31 cellular contexts compared by ENCODE assay signal in the genomic region with DNA sequence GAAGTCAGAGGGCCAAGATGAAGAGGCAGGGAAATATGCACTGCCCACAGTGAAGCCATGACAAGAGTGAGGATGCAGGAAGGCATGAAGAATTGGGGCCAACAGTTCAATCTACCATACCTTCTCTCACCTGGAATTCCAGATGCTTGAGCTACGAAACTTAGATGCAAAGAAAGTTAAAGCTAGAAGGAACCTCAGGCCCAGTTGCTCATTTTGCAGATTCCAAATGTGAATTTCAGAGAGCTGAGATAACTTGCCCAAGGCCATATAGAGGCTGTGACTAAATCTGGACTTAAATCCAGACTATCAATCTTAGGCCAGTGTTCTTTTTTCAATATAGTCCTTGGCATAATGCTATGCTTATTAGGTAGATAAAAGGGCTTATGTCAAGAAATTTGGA.
"Had no signal": no experiment of that assay in that cellular context is flagged by ENCODE, and none has a peak within 500 bp of the region (broad histone marks: within the 10 kb centered on the region; RNA-seq: fewer than 3 reads in every experiment).

No MANE protein-coding gene starts in this region.

- H3K27ac ChIP-seq: neural progenitor cell, ovary, parathyroid adenoma, psoas muscle, skin epidermis, spleen, suprapubic skin, testis, tibial artery, transverse colon, upper lobe of left lung, vagina had no signal

- H3K4me1 Mint-ChIP-seq: natural killer cell; nephron; neural progenitor cell; stimulated activated memory B cell treated with anti-CD40 and anti-IgM and Interleukin-4, amounts not matched to agents 10 μg/mL and 1 μg/mL and 100 μg/mL, for 72 hours; stimulated activated naive CD8-positive, alpha-beta T cell treated with anti-CD3 and anti-CD28 coated beads, Interleukin-15, amount 100 ng/mL, for 72 hours had no signal

- H3K36me3 Mint-ChIP-seq: natural killer cell; neural progenitor cell; stimulated activated memory B cell treated with anti-CD40 and anti-IgM and Interleukin-4, amounts not matched to agents 10 μg/mL and 1 μg/mL and 100 μg/mL, for 72 hours had no signal

- H3K27ac Mint-ChIP-seq: natural killer cell; nephron; neural progenitor cell; progenitor cell of endocrine pancreas; stimulated activated memory B cell treated with anti-CD40 and anti-IgM and Interleukin-4, amounts not matched to agents 10 μg/mL and 1 μg/mL and 100 μg/mL, for 72 hours; stimulated activated naive CD8-positive, alpha-beta T cell treated with anti-CD3 and anti-CD28 coated beads, Interleukin-15, amount 100 ng/mL, for 72 hours had no signal

- H3K9ac ChIP-seq: neural progenitor cell, parathyroid adenoma had no signal

- H3K9me3 ChIP-seq: ovary, psoas muscle, spleen, suprapubic skin, testis, tibial artery, transverse colon, upper lobe of left lung, vagina had no signal

- H3K36me3 ChIP-seq: neural progenitor cell, ovary, spleen, suprapubic skin, tibial artery, transverse colon, upper lobe of left lung, vagina had no signal

- DNase-seq: natural killer cell; occipital lobe; ovary; posterior cingulate gyrus; psoas muscle; right cardiac atrium; spleen; stimulated activated CD4-positive, alpha-beta T cell treated with anti-CD3 and anti-CD28 coated beads, Interleukin-12 subunit alpha, Interleukin-12 subunit beta, amount 100 ng/mL, for 4 hours; stimulated activated CD4-positive, alpha-beta T cell treated with anti-CD3 and anti-CD28 coated beads, Interleukin-1b, Interleukin-23, amount 100 ng/mL, for 48 hours; stimulated activated CD4-positive, alpha-beta T cell treated with anti-CD3 and anti-CD28 coated beads, Interleukin-4, amount 100 ng/mL, for 1 hour; stimulated activated CD4-positive, alpha-beta T cell treated with anti-CD3 and anti-CD28 coated beads, Interleukin-4, amount 100 ng/mL, for 4 hours; stimulated activated CD8-positive, alpha-beta memory T cell treated with anti-CD3 and anti-CD28 coated beads, Interleukin-4, amount 100 ng/mL, for 48 hours; stimulated activated naive CD4-positive, alpha-beta T cell; stimulated activated naive CD8-positive, alpha-beta T cell treated with anti-CD3 and anti-CD28 coated beads, Interleukin-15, amount 100 ng/mL, for 72 hours; stimulated activated naive CD8-positive, alpha-beta T cell treated with anti-CD3 and anti-CD28 coated beads, Interleukin-15, Interleukin-2, amounts not matched to agents 100 U/mL and 50 U/mL, for 24 hours; substantia nigra; testis; tibial artery; transverse colon; upper lobe of left lung had no signal

- H3K9me3 Mint-ChIP-seq: nephron; neural progenitor cell; stimulated activated memory B cell treated with anti-CD40 and anti-IgM and Interleukin-4, amounts not matched to agents 10 μg/mL and 1 μg/mL and 100 μg/mL, for 72 hours; stimulated activated naive CD8-positive, alpha-beta T cell treated with anti-CD3 and anti-CD28 coated beads, Interleukin-15, amount 100 ng/mL, for 72 hours had no signal

- H2AFZ ChIP-seq: neural progenitor cell, parathyroid adenoma had no signal

- H3K4me2 ChIP-seq: neural progenitor cell, smooth muscle cell had no signal

- H3K4me1 ChIP-seq: neural progenitor cell, parathyroid adenoma, psoas muscle, spleen, suprapubic skin, testis, tibial artery, transverse colon, upper lobe of left lung, vagina had no signal

- FAIRE-seq: urothelium cell line had no signal

- H3K79me2 ChIP-seq: parathyroid adenoma had no signal

- H3K4me3 ChIP-seq: neural progenitor cell, ovary, psoas muscle, skin epidermis, smooth muscle cell, spleen, suprapubic skin, testis, tibial artery, transverse colon, upper lobe of left lung, vagina had no signal

- H3K27me3 ChIP-seq: neural progenitor cell, ovary, suprapubic skin, testis, tibial artery, transverse colon, upper lobe of left lung, vagina had no signal

- H3K4me3 Mint-ChIP-seq: natural killer cell; nephron; neural progenitor cell; stimulated activated memory B cell treated with anti-CD40 and anti-IgM and Interleukin-4, amounts not matched to agents 10 μg/mL and 1 μg/mL and 100 μg/mL, for 72 hours; stimulated activated naive CD8-positive, alpha-beta T cell treated with anti-CD3 and anti-CD28 coated beads, Interleukin-15, amount 100 ng/mL, for 72 hours had no signal

- ATAC-seq: natural killer cell; psoas muscle; right cardiac atrium; sciatic nerve; stimulated activated memory B cell treated with anti-CD40 and anti-IgM and Interleukin-4, amounts not matched to agents 10 μg/mL and 1 μg/mL and 100 μg/mL, for 72 hours; stimulated activated naive CD8-positive, alpha-beta T cell treated with anti-CD3 and anti-CD28 coated beads, Interleukin-15, amount 100 ng/mL, for 72 hours; stimulated activated naive CD8-positive, alpha-beta T cell treated with anti-CD3 and anti-CD28 coated beads, Interleukin-15, Interleukin-2, amounts not matched to agents 100 U/mL and 50 U/mL, for 24 hours had no signal

- H3K27me3 Mint-ChIP-seq: progenitor cell of endocrine pancreas; stimulated activated naive CD8-positive, alpha-beta T cell treated with anti-CD3 and anti-CD28 coated beads, Interleukin-15, amount 100 ng/mL, for 72 hours had no signal
